17 cellular contexts compared by ENCODE assay signal in the genomic region with DNA sequence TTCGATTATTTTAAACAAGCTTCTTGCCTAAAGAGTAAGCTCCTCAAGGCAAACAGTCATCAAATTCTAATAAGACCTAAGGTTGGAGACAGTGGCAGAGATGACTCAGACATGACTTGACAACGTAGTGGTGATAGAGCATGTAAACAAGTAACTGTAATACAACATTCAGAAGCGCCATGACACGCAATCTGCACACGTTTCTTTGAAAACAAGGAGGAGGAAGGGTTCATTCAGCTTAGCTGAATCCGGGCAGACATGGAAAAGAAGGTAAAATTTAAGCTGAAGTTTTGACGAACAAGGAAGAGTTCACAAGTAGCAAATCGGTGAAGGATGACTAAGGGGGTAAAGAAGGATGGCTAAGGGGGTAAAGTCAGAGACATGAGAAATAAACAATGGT.
A peak's percentile ranks its signal among the peaks of the same experiment; 100 is the strongest.
DNase-seq lines count a peak whose midpoint lies in the region; ATAC-seq, FAIRE-seq and TF ChIP-seq lines count a peak whose summit lies in the region.
"Had no signal": no experiment of that assay in that cellular context is flagged by ENCODE, and none has a peak within 500 bp of the region (broad histone marks: within the 10 kb centered on the region; RNA-seq: fewer than 3 reads in every experiment).

No MANE protein-coding gene starts in this region.

- H3K27ac ChIP-seq in GM12878 (ENCODE audit: control insufficient read depth, insufficient read depth), result no peak overlapping the region
- no peak overlapping the region for H3K27ac ChIP-seq in mesenchymal stem cell (ENCODE audit: low read length, poor library complexity, severe bottlenecking)
- no peak overlapping the region for H3K27ac ChIP-seq in prostate gland
- H3K27ac ChIP-seq: neural progenitor cell had no signal

- H2BK15ac ChIP-seq in mesenchymal stem cell (ENCODE audit: low read depth, poor library complexity, severe bottlenecking), result no peak overlapping the region

- CTCF ChIA-PET in GM12878 (lab: Yijun Ruan, JAX), result interaction anchor here (0.6 to 8.4 kb wide), 19 partner anchors 10 to 1243 kb away, joined by 3 to 251 read pairs (median 5); no protein-coding TSS in a partner anchor

- H3K4me1 ChIP-seq in GM12878 (ENCODE audit: control insufficient read depth, insufficient read depth, low read length), result peaks cover 4% of the 10 kb centered on the region; the same call in 1 of the 2 replicates
- H3K4me1 ChIP-seq in mesenchymal stem cell (ENCODE audit: control insufficient read depth, insufficient read depth, low read depth, low read length), result no peaks in the 10 kb centered on the region
- H3K4me1 ChIP-seq in prostate gland (replicated peaks), result no peaks in the 10 kb centered on the region
- H3K4me1 ChIP-seq: neural progenitor cell had no signal

- TF ChIP-seq CTCF in GM12878 (IDR thresholded peaks at IDR 0.05 in 2 of 3, conservative IDR thresholded peaks at IDR 0.05 in 1 of 3; ENCODE audit: control insufficient read depth in 2 of 3, extremely low read depth in 1 of 3, insufficient read depth in 1 of 3, low read depth in 3 of 3, low read length in 3 of 3) (no peak), prostate gland (IDR thresholded peaks at IDR 0.05) (no peak)

- 58% methylated on average over 8 of the region's 8 CpGs for WGBS in GM12878 (ENCODE audit: insufficient coverage, insufficient replicate concordance, low lambda C conversion rate, missing lambda C conversion rate)
- 39% methylated on average over 7 of the region's 8 CpGs for WGBS in mesenchymal stem cell
- 77% methylated on average over 8 of the region's 8 CpGs for WGBS in prostate gland

- no peaks in the 10 kb centered on the region for H3K79me1 ChIP-seq in mesenchymal stem cell (replicated peaks; ENCODE audit: low read length, poor library complexity, severe bottlenecking)

- H3K9me3 ChIP-seq in GM12878 (replicated peaks; ENCODE audit: control insufficient read depth, insufficient read depth, low read length), result no peaks in the 10 kb centered on the region
- H3K9me3 ChIP-seq in mesenchymal stem cell (ENCODE audit: control insufficient read depth, low read length), result no peaks in the 10 kb centered on the region
- H3K9me3 ChIP-seq in prostate gland, result no peaks in the 10 kb centered on the region

- TF ChIP-seq POLR2A in GM12878 (IDR thresholded peaks at IDR 0.05; ENCODE audit: low read depth, low read length) (no peak), prostate gland (IDR thresholded peaks at IDR 0.05) (no peak)

- RAD21 ChIA-PET in GM12878 (lab: Charles Lee; ENCODE audit: unreplicated experiment), result interaction anchor here (0.8 to 7.6 kb wide), 9 partner anchors 11 to 260 kb away, joined by 3 to 186 read pairs (median 5); no protein-coding TSS in a partner anchor

- peak; percentile 79 for DNase-seq in EH (ENCODE audit: low read depth)
- DNase-seq in M059J (ENCODE audit: low read depth), result peak; percentile 99
- DNase-seq in GM12878 (ENCODE audit: low read depth, low spot score), result no peak
- peak; percentile 97 for DNase-seq in mesenchymal stem cell
- no peak for DNase-seq in NCI-H82 (lab: John Stamatoyannopoulos, UW)
- no peak for DNase-seq in MV-4-11 (lab: John Stamatoyannopoulos, UW)
- no peak for DNase-seq in 8988T
- no peak for DNase-seq in prostate gland (ENCODE audit: low spot score)
- DNase-seq: activated T-cell treated with anti-CD3 and anti-CD28 coated beads, Interleukin-2, amount 50 U/mL, for 24 hours; DMS79; NCI-H2029; stimulated activated CD4-positive, alpha-beta T cell treated with anti-CD3 and anti-CD28 coated beads, Interleukin-12 subunit alpha, Interleukin-12 subunit beta, amount 100 ng/mL, for 4 hours; stimulated activated CD8-positive, alpha-beta memory T cell treated with anti-CD3 and anti-CD28 coated beads, Interleukin-4, amount 100 ng/mL, for 48 hours had no signal

- H3K9ac ChIP-seq in GM12878 (ENCODE audit: control insufficient read depth, insufficient read depth, low read length) (no peak overlapping the region), mesenchymal stem cell (ENCODE audit: low read length) (no peak overlapping the region)
- H3K9ac ChIP-seq: neural progenitor cell had no signal

- no peak overlapping the region for H3K4ac ChIP-seq in mesenchymal stem cell (ENCODE audit: low read depth in 1 of 2, low read length in 2 of 2)

- H3K18ac ChIP-seq in mesenchymal stem cell (ENCODE audit: low read depth in 1 of 2, low read length in 2 of 2), result no peak overlapping the region

- ATAC-seq in GM12878, result peak; percentile 27; the same call in 1 of the 3 replicates

- BruUV-seq in GM12878 (replicated peaks; lab: Mats Ljungman, UMichigan), result no TSS peak

- H4K8ac ChIP-seq in mesenchymal stem cell (ENCODE audit: low read length), result no peak overlapping the region

- H3K14ac ChIP-seq in mesenchymal stem cell (ENCODE audit: low read length in 2 of 2), result no peak overlapping the region

- H3K4me3 ChIP-seq in GM12878 (no peak overlapping the region), mesenchymal stem cell (ENCODE audit: insufficient read depth in 1 of 2, low read depth in 1 of 2, low read length in 2 of 2) (no peak overlapping the region), prostate gland (no peak overlapping the region)
- H3K4me3 ChIP-seq: neural progenitor cell had no signal

- no peak overlapping the region for H3K4me2 ChIP-seq in GM12878 (ENCODE audit: control insufficient read depth, insufficient read depth)
- no peak overlapping the region for H3K4me2 ChIP-seq in mesenchymal stem cell (ENCODE audit: low read length, poor library complexity, severe bottlenecking)
- H3K4me2 ChIP-seq: neural progenitor cell had no signal

- H3K36me3 ChIP-seq in GM12878 (ENCODE audit: control insufficient read depth in 2 of 2, insufficient read depth in 2 of 2, low read length in 1 of 2) (no peaks in the 10 kb centered on the region), mesenchymal stem cell (ENCODE audit: control insufficient read depth in 1 of 2, insufficient read depth in 2 of 2, low read depth in 1 of 2, low read length in 2 of 2) (no peaks in the 10 kb centered on the region), prostate gland (no peaks in the 10 kb centered on the region)
- H3K36me3 ChIP-seq: neural progenitor cell had no signal

- no peaks in the 10 kb centered on the region for H4K20me1 ChIP-seq in GM12878 (ENCODE audit: control insufficient read depth, insufficient read depth)

- SMC1A ChIA-PET in GM12878 (lab: Charles Lee; ENCODE audit: uncharacterized antibody, unreplicated experiment), result interaction anchor here (0.7 to 7.6 kb wide), 21 partner anchors 9 to 1243 kb away, joined by 3 to 165 read pairs (median 4); no protein-coding TSS in a partner anchor

- H3K23ac ChIP-seq in mesenchymal stem cell (ENCODE audit: low read length in 2 of 2), result no peak overlapping the region

- no peak overlapping the region for H2AK5ac ChIP-seq in mesenchymal stem cell (ENCODE audit: low read length, severe bottlenecking)

- H2BK5ac ChIP-seq in mesenchymal stem cell (ENCODE audit: low read depth, low read length, poor library complexity, severe bottlenecking), result no peak overlapping the region

- H3K27me3 ChIP-seq in GM12878 (replicated peaks in 1 of 2; ENCODE audit: control insufficient read depth in 2 of 2, insufficient read depth in 2 of 2, low read length in 1 of 2), result no peaks in the 10 kb centered on the region; a peak in 1 of 4 replicates
- H3K27me3 ChIP-seq in mesenchymal stem cell (ENCODE audit: control insufficient read depth in 1 of 2, insufficient read depth in 1 of 2, low read length in 2 of 2), result no peaks in the 10 kb centered on the region
- H3K27me3 ChIP-seq in prostate gland (replicated peaks; ENCODE audit: insufficient read depth), result no peaks in the 10 kb centered on the region
- H3K27me3 ChIP-seq: neural progenitor cell had no signal

- no peak for TF ChIP-seq EP300 in GM12878 (IDR thresholded peaks at IDR 0.05; ENCODE audit: borderline replicate concordance in 1 of 2, control insufficient read depth in 1 of 2, low read depth in 2 of 2, low read length in 2 of 2)

- H2BK12ac ChIP-seq in mesenchymal stem cell (ENCODE audit: low read length in 2 of 2), result no peak overlapping the region

- in situ Hi-C loops in GM12878 (cut with MboI), result loop anchor here (5.0 kb wide), 1 partner anchor 79 kb away; no protein-coding TSS in a partner anchor

- no peak for FAIRE-seq in GM12878 (lab: Jason Lieb, UNC)
- FAIRE-seq: frontal cortex, GM18507, TTC549 had no signal

- H2AFZ ChIP-seq in GM12878 (ENCODE audit: control insufficient read depth, low read depth, low read length) (no peak overlapping the region), mesenchymal stem cell (ENCODE audit: low read depth, low read length) (no peak overlapping the region)
- H2AFZ ChIP-seq: neural progenitor cell had no signal

- POLR2A ChIA-PET in GM12878 (lab: Charles Lee), result interaction anchor here (0.6 to 1.4 kb wide), 3 partner anchors 77 to 124 kb away, joined by 3 to 7 read pairs (median 3); no protein-coding TSS in a partner anchor

- H4K91ac ChIP-seq in mesenchymal stem cell (ENCODE audit: low read length), result no peak overlapping the region

- intact Hi-C loops in GM12878 (cut with micrococcal nuclease; ENCODE audit: unreplicated experiment) (no loop called here), prostate gland (cut with DNase I) (loop anchor here (5.0 to 10.0 kb wide), 3 partner anchors 254 to 486 kb away; partner anchors contain the start of gene FDX1)

- H3K79me2 ChIP-seq in GM12878 (ENCODE audit: control insufficient read depth, insufficient read depth, low read length), result no peaks in the 10 kb centered on the region

- no peak overlapping the region for H2BK120ac ChIP-seq in mesenchymal stem cell (ENCODE audit: low read depth, low read length)

- no peak for TF ChIP-seq RAD21 in GM12878 (IDR thresholded peaks at IDR 0.05; ENCODE audit: insufficient read depth, low read depth, low read length)

Comparison
In these comparisons a context has a peak if more than half of its experiments do, and no peak if none do; other contexts are left out.
1. DNase-seq: peak in EH (single experiment), M059J (single experiment) and mesenchymal stem cell (single experiment); none in GM12878 (single experiment), NCI-H82 (single experiment), MV-4-11 (single experiment), 8988T (single experiment) and prostate gland (single experiment).